9 cellular contexts compared by ENCODE assay signal in the genomic region with DNA sequence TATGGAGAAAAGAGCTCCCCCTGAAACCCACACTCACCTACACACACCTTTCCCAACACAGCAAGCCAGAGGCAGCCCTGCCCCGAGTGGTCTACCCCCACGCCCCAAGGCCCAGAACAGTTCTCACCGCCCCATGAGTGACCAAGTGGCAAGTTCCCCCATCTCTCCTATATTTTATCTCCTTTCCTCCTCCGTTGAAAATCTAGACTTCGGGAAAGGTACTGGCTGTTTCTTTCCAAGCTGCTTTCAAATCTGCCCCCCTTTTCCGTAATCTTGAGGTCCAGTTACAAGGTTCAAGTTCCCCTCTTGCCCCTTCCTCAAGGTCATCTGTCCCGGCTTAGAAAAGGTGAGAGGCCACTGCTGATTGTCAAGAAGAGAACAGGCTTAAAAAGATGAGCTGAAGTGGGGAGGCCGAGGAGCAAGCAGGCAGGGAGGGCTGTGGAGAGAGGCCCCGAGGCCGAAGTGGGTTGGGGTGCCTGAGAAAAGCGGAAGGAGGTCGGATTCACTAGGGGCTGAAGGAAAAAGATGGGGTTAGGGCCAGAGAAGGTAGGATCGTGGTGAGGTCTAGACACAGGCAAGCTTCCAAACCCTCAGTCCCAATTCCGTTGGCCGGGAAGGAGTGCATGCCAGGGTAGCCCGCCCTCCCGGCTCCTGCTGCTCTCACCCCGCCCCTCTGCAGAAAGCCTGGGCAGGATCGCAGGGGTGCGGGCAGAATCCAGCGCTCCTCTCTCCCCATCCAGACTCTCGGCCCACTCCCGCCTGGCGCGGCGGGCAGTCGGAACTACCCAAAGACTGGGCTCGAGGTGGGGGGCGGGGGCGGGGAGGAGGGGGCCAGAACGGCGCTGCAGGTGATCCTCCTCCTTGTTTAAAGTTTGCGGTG. TPM values are rescaled to one million over a fixed set of nuclear protein-coding genes. Genes with fewer than 3 reads are reported as not detected.
A peak's percentile ranks its signal among the peaks of the same experiment; 100 is the strongest.
DNase-seq lines count a peak whose midpoint lies in the region; FAIRE-seq and TF ChIP-seq lines count a peak whose summit lies in the region.
"Had no signal": no experiment of that assay in that cellular context is flagged by ENCODE, and none has a peak within 500 bp of the region (broad histone marks: within the 10 kb centered on the region; RNA-seq: fewer than 3 reads in every experiment).

No MANE protein-coding gene starts in this region.

- TF ChIP-seq POLR2A in H54 (IDR thresholded peaks at IDR 0.05; ENCODE audit: low read depth, low read length), result no peak

- H3K4me1 Mint-ChIP-seq in CD8-positive, alpha-beta memory T cell, result peaks cover 13 to 24% (median 15%) of the 10 kb centered on the region in 3 donors
- peaks cover 38% of the 10 kb centered on the region for H3K4me1 Mint-ChIP-seq in glutamatergic neuron (ENCODE audit: low read depth, unreplicated experiment)
- peaks cover 18% of the 10 kb centered on the region for H3K4me1 Mint-ChIP-seq in osteocyte (ENCODE audit: unreplicated experiment)

- TF ChIP-seq CTCF in glutamatergic neuron (IDR thresholded peaks at IDR 0.05; ENCODE audit: partially characterized antibody, unreplicated experiment), result no peak
- no peak for TF ChIP-seq CTCF in osteocyte (IDR thresholded peaks at IDR 0.05)

- H3K9me3 ChIP-seq in CD8-positive, alpha-beta memory T cell (ENCODE audit: low read length), result no peaks in the 10 kb centered on the region

- FAIRE-seq in H54 (lab: Jason Lieb, UNC), result no peak

- POLR2A ChIA-PET in CD8-positive, alpha-beta memory T cell (lab: Charles Lee), result no interaction called here

- peaks cover 5% of the 10 kb centered on the region for H3K4me1 ChIP-seq in CD8-positive, alpha-beta memory T cell (ENCODE audit: insufficient read depth, low read length)

- no peak overlapping the region for H3K27ac ChIP-seq in CD8-positive, alpha-beta memory T cell (ENCODE audit: low read depth, low read length)

- peaks cover 0 to 3% (median 0%) of the 10 kb centered on the region in 3 donors for H3K36me3 Mint-ChIP-seq in CD8-positive, alpha-beta memory T cell
- H3K36me3 Mint-ChIP-seq in glutamatergic neuron (ENCODE audit: unreplicated experiment) (no peaks in the 10 kb centered on the region), osteocyte (ENCODE audit: unreplicated experiment) (no peaks in the 10 kb centered on the region)

- CTCF ChIA-PET in CD8-positive, alpha-beta memory T cell (lab: Charles Lee), result interaction anchor here (1.2 kb wide), 1 partner anchor 19 kb away, joined by 3 read pairs; no protein-coding TSS in a partner anchor

- DNase-seq in CD8-positive, alpha-beta memory T cell, result peak in 1 of 5 donors; percentile 1
- peak; percentile 29 for DNase-seq in NCI-H69 (lab: John Stamatoyannopoulos, UW)
- DNase-seq in glutamatergic neuron, result peak; percentile 64
- no peak for DNase-seq in osteocyte (ENCODE audit: extremely low spot score, unreplicated experiment)
- no peak for DNase-seq in activated CD4-positive, CD25-positive, alpha-beta regulatory T cell (lab: John Stamatoyannopoulos, UW)
- no peak for DNase-seq in H54 (ENCODE audit: insufficient read length, low spot score)
- no peak for DNase-seq in HPDE6-E6E7 (ENCODE audit: extremely low spot score)
- no peak for DNase-seq in SW480 (ENCODE audit: low spot score)
- DNase-seq: effector CD8-positive, alpha-beta T cell had no signal

- peaks cover 45% of the 10 kb centered on the region for H3K27me3 ChIP-seq in CD8-positive, alpha-beta memory T cell (ENCODE audit: insufficient read depth, low read length, poor library complexity, severe bottlenecking)

- no peak overlapping the region for H3K4me3 ChIP-seq in CD8-positive, alpha-beta memory T cell (ENCODE audit: low read length)

- H3K27ac Mint-ChIP-seq in CD8-positive, alpha-beta memory T cell, result peak overlapping the region in 1 of 8 donors; percentile 12
- H3K27ac Mint-ChIP-seq in glutamatergic neuron (ENCODE audit: unreplicated experiment), result no peak overlapping the region
- no peak overlapping the region for H3K27ac Mint-ChIP-seq in osteocyte (ENCODE audit: unreplicated experiment)

- peak overlapping the region; percentile 43 to 78 (median 64) for H3K4me3 Mint-ChIP-seq in CD8-positive, alpha-beta memory T cell
- H3K4me3 Mint-ChIP-seq in glutamatergic neuron (ENCODE audit: unreplicated experiment), result peak overlapping the region; percentile 72
- H3K4me3 Mint-ChIP-seq in osteocyte (ENCODE audit: unreplicated experiment), result peak overlapping the region; percentile 77

- H3K9me3 Mint-ChIP-seq in CD8-positive, alpha-beta memory T cell, result no peaks in the 10 kb centered on the region
- peaks cover 4% of the 10 kb centered on the region for H3K9me3 Mint-ChIP-seq in glutamatergic neuron (ENCODE audit: unreplicated experiment)
- H3K9me3 Mint-ChIP-seq in osteocyte (ENCODE audit: unreplicated experiment), result no peaks in the 10 kb centered on the region

- no peaks in the 10 kb centered on the region for H3K36me3 ChIP-seq in CD8-positive, alpha-beta memory T cell (ENCODE audit: insufficient read depth, low read length)

- H3K27me3 Mint-ChIP-seq in CD8-positive, alpha-beta memory T cell, result peaks cover 55 to 64% of the 10 kb centered on the region in 2 donors
- peaks cover 7% of the 10 kb centered on the region for H3K27me3 Mint-ChIP-seq in glutamatergic neuron (ENCODE audit: unreplicated experiment)
- H3K27me3 Mint-ChIP-seq in osteocyte (ENCODE audit: unreplicated experiment), result peaks cover 75% of the 10 kb centered on the region

RNA-seq across cellular contexts. Expression of gene SEMA5B, which starts 1.7 kb away (rescaled TPM):
- not detected for total RNA-seq in CD8-positive, alpha-beta memory T cell
- polyA plus RNA-seq in CD8-positive, alpha-beta memory T cell, result not detected
- total RNA-seq in glutamatergic neuron (ENCODE audit: unreplicated experiment) (61.1 TPM), osteocyte (1.3 TPM in 2 replicates)

RNA-seq across cellular contexts. Expression of gene PDIA5, which starts 40.9 kb away (rescaled TPM):
- 10 to 100 TPM; 12.7 to 18.2 TPM for total RNA-seq in CD8-positive, alpha-beta memory T cell
- polyA plus RNA-seq in CD8-positive, alpha-beta memory T cell, result 4.4 TPM
- total RNA-seq in glutamatergic neuron (ENCODE audit: unreplicated experiment) (49.4 TPM), osteocyte (35.5 and 39.7 TPM in 2 replicates)

Comparison
In these comparisons a context has a peak if more than half of its experiments do, and no peak if none do; other contexts are left out.
1. DNase-seq: peak in NCI-H69 (single experiment) and glutamatergic neuron (single experiment); none in osteocyte (single experiment), activated CD4-positive, CD25-positive, alpha-beta regulatory T cell (0 of 4), H54 (single experiment), HPDE6-E6E7 (single experiment) and SW480 (single experiment).
2. RNA of gene SEMA5B, which starts 1.7 kb away (total RNA-seq): 61.1 TPM in glutamatergic neuron (single experiment); 1.3 TPM in osteocyte and not detected in CD8-positive, alpha-beta memory T cell; every median in the first group is over 10 times any median in the second.
3. Peak in every context shown above with its lines, with median percentiles within 50 percentile points of each other: H3K4me3 Mint-ChIP-seq.